In genomic region chr3:80241791-80242190, GRCh38 we compare ENCODE assay signal across 2 cellular contexts.
TF ChIP-seq lines count a peak whose summit lies in the region.

No MANE protein-coding gene starts in this region.

TF ChIP-seq in GM23338, 12 proteins besides CTCF, POLR2A, EP300 and RAD21 (continued from another document):
- TF ChIP-seq REST (IDR thresholded peaks at IDR 0.05; ENCODE audit: unreplicated experiment) (no peak), ZNF331 (CRISPR knock-in tag; IDR thresholded peaks at IDR 0.05; ENCODE audit: low read depth) (no peak), ZNF114 (CRISPR knock-in tag; IDR thresholded peaks at IDR 0.05) (no peak), EZH2phosphoT487 (IDR thresholded peaks at IDR 0.05; ENCODE audit: unreplicated experiment) (no peak), ETS1 (IDR thresholded peaks at IDR 0.05) (no peak), EZH2 (IDR thresholded peaks at IDR 0.05; ENCODE audit: low read depth, unreplicated experiment) (no peak), NANOG (IDR thresholded peaks at IDR 0.05; ENCODE audit: borderline replicate concordance) (no peak), JUNB (IDR thresholded peaks at IDR 0.05; ENCODE audit: unreplicated experiment) (no peak)

TF ChIP-seq in HEK293, 187 proteins besides CTCF, POLR2A, EP300 and RAD21 (continued from another document):
- TF ChIP-seq ZNF518A (tag by site-specific recombination; conservative IDR thresholded peaks at IDR 0.05; ENCODE audit: low read depth) (peak; percentile 73), ZNF76 (tag by site-specific recombination; IDR thresholded peaks at IDR 0.05; ENCODE audit: borderline replicate concordance, low read depth) (no peak), KLF10 (tag by site-specific recombination; IDR thresholded peaks at IDR 0.05) (no peak), PRDM2 (tag by site-specific recombination; IDR thresholded peaks at IDR 0.05; ENCODE audit: borderline replicate concordance) (no peak), ZFP69B (tag by site-specific recombination; IDR thresholded peaks at IDR 0.05) (no peak), SETDB1 (IDR thresholded peaks at IDR 0.05; ENCODE audit: insufficient read length, low read length) (no peak), ZNF140 (tag by site-specific recombination; IDR thresholded peaks at IDR 0.05) (0 out of 2 replicates have a peak, but pooled peaks have one; percentile 32), TSHZ1 (tag by site-specific recombination; IDR thresholded peaks at IDR 0.05; ENCODE audit: borderline replicate concordance) (no peak), ZNF654 (tag by site-specific recombination; IDR thresholded peaks at IDR 0.05; ENCODE audit: low read depth) (peak; percentile 16; the same call in 1 of the 2 replicates), ZSCAN18 (tag by site-specific recombination; IDR thresholded peaks at IDR 0.05) (no peak), ZNF596 (tag by site-specific recombination; IDR thresholded peaks at IDR 0.05) (no peak), GLI4 (tag by site-specific recombination; IDR thresholded peaks at IDR 0.05) (no peak), ZNF488 (tag by site-specific recombination; IDR thresholded peaks at IDR 0.05) (no peak), ZNF174 (tag by site-specific recombination; IDR thresholded peaks at IDR 0.05) (no peak), ZNF202 (tag by site-specific recombination; IDR thresholded peaks at IDR 0.05; ENCODE audit: borderline replicate concordance) (no peak), ZNF394 (tag by site-specific recombination; IDR thresholded peaks at IDR 0.05; ENCODE audit: borderline replicate concordance) (peak; percentile 50; the same call in 1 of the 2 replicates), FEZF1 (tag by site-specific recombination; IDR thresholded peaks at IDR 0.05) (no peak), ZNF707 (tag by site-specific recombination; IDR thresholded peaks at IDR 0.05) (no peak), ZBTB6 (tag by site-specific recombination; IDR thresholded peaks at IDR 0.05) (no peak), ZNF513 (tag by site-specific recombination; IDR thresholded peaks at IDR 0.05) (no peak)
